In the genomic region with DNA sequence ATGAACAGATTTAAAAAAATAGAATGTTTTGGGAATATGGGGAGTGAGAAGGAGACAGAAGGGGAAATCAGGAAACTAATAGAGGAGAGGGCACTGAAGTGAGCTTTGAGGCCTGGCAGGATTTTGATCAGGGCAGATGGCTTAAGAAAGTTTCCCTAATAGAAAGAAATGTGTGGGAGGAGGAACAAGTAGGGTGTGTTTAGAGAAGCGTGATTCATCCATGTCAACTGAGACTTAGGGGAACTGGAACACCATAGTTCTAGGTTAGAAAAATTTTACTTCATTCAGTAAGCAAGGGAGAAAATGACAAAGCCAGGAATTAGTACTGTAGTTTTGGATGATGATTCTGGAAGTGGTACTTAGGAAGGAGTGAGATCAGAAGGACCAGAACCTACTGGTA, we compare ENCODE assay signal across 17 cellular contexts.
A peak's percentile ranks its signal among the peaks of the same experiment; 100 is the strongest.
DNase-seq lines count a peak whose midpoint lies in the region; ATAC-seq, FAIRE-seq and TF ChIP-seq lines count a peak whose summit lies in the region.
"Had no signal": no experiment of that assay in that cellular context is flagged by ENCODE, and none has a peak within 500 bp of the region (broad histone marks: within the 10 kb centered on the region; RNA-seq: fewer than 3 reads in every experiment).

No MANE protein-coding gene starts in this region.

- no peak overlapping the region for H3K4me2 ChIP-seq in GM12878 (ENCODE audit: control insufficient read depth, insufficient read depth)

- in situ Hi-C loops in GM12878 (cut with MboI): no loop called here
- in situ Hi-C loops in transverse colon (cut with MboI; ENCODE audit: low pct_ligation_motif_present in 1 of 4, low pct_unique_long_range_greater_than_20kb in 1 of 4, low sequenced_read_pairs in 3 of 4): no loop called here

- H3K9me3 ChIP-seq in GM12878 (replicated peaks; ENCODE audit: control insufficient read depth, insufficient read depth, low read length) (no peaks in the 10 kb centered on the region), left lung (no peaks in the 10 kb centered on the region), transverse colon (no peaks in the 10 kb centered on the region)
- H3K9me3 ChIP-seq: colonic mucosa, esophagus squamous epithelium, spleen, testis had no signal

- no peak for TF ChIP-seq RAD21 in GM12878 (IDR thresholded peaks at IDR 0.05; ENCODE audit: insufficient read depth, low read depth, low read length)

- H3K27me3 ChIP-seq in ACC112 (ENCODE audit: insufficient read depth, low read length): no peaks in the 10 kb centered on the region
- no peaks in the 10 kb centered on the region for H3K27me3 ChIP-seq in GM12878 (replicated peaks in 1 of 2; ENCODE audit: control insufficient read depth in 2 of 2, insufficient read depth in 2 of 2, low read length in 1 of 2)
- no peaks in the 10 kb centered on the region for H3K27me3 ChIP-seq in left lung
- no peaks in the 10 kb centered on the region for H3K27me3 ChIP-seq in transverse colon
- H3K27me3 ChIP-seq: colonic mucosa, esophagus squamous epithelium, spleen, testis had no signal

- H3K36me3 ChIP-seq in ACC112 (ENCODE audit: insufficient read depth, low read length) (no peaks in the 10 kb centered on the region), GM12878 (ENCODE audit: control insufficient read depth in 2 of 2, insufficient read depth in 2 of 2, low read length in 1 of 2) (no peaks in the 10 kb centered on the region), left lung (no peaks in the 10 kb centered on the region), transverse colon (no peaks in the 10 kb centered on the region)
- H3K36me3 ChIP-seq: colonic mucosa, esophagus squamous epithelium, spleen had no signal

- CTCF ChIA-PET in GM12878 (lab: Yijun Ruan, JAX): interaction anchor here (1.0 to 3.0 kb wide), 4 partner anchors 14 to 192 kb away, joined by 3 to 8 read pairs (median 4); no protein-coding TSS in a partner anchor

- peak overlapping the region; percentile 23 for H2AFZ ChIP-seq in ACC112 (ENCODE audit: low read length, unreplicated experiment)
- H2AFZ ChIP-seq in GM12878 (ENCODE audit: control insufficient read depth, low read depth, low read length): no peak overlapping the region

- BruUV-seq in GM12878 (replicated peaks; lab: Mats Ljungman, UMichigan): no TSS peak

- TF ChIP-seq CTCF in GM12878 (IDR thresholded peaks at IDR 0.05 in 2 of 3, conservative IDR thresholded peaks at IDR 0.05 in 1 of 3; ENCODE audit: control insufficient read depth in 2 of 3, extremely low read depth in 1 of 3, insufficient read depth in 1 of 3, low read depth in 3 of 3, low read length in 3 of 3): no peak
- TF ChIP-seq CTCF in left lung (IDR thresholded peaks at IDR 0.05): no peak
- TF ChIP-seq CTCF in transverse colon (IDR thresholded peaks at IDR 0.05): no peak

- no peak for DNase-seq in GM12878 (ENCODE audit: low read depth, low spot score)
- no peak for DNase-seq in left lung
- no peak for DNase-seq in NCI-H2171 treated with DMSO at 0.1 percent for 48 hours (lab: John Stamatoyannopoulos, UW)
- no peak for DNase-seq in transverse colon
- DNase-seq in cerebellar cortex (ENCODE audit: low spot score): no peak
- DNase-seq: activated B cell treated with CpG ODN at 0.5 μM for 24 hours; activated naive CD8-positive, alpha-beta T cell treated with anti-CD3 and anti-CD28 coated beads, Interleukin-2, amount 10 ng/mL, durations not matched to agents 7 days and 5 days; colonic mucosa; DMS79 treated with DMSO at 0.1 percent for 48 hours; esophagus squamous epithelium; NCI-H1092 treated with DMSO at 0.1 percent for 48 hours; spleen; testis had no signal

- no peak for FAIRE-seq in GM12878 (lab: Jason Lieb, UNC)
- FAIRE-seq: GM12891 had no signal

- no peaks in the 10 kb centered on the region for H4K20me1 ChIP-seq in GM12878 (ENCODE audit: control insufficient read depth, insufficient read depth)

- no peaks in the 10 kb centered on the region for H3K79me2 ChIP-seq in ACC112 (ENCODE audit: control insufficient read depth, insufficient read depth, low read length, unreplicated experiment)
- no peaks in the 10 kb centered on the region for H3K79me2 ChIP-seq in GM12878 (ENCODE audit: control insufficient read depth, insufficient read depth, low read length)

- SMC1A ChIA-PET in GM12878 (lab: Charles Lee; ENCODE audit: uncharacterized antibody, unreplicated experiment): interaction anchor here (0.6 to 3.6 kb wide), 8 partner anchors 27 to 293 kb away, joined by 3 to 17 read pairs (median 3); no protein-coding TSS in a partner anchor

- peaks cover 8% of the 10 kb centered on the region for H3K4me1 ChIP-seq in ACC112 (ENCODE audit: control insufficient read depth, insufficient read depth, low read length, unreplicated experiment)
- peaks cover 2% of the 10 kb centered on the region; the same call in 1 of the 2 replicates for H3K4me1 ChIP-seq in GM12878 (ENCODE audit: control insufficient read depth, insufficient read depth, low read length)
- H3K4me1 ChIP-seq in left lung: no peaks in the 10 kb centered on the region
- no peaks in the 10 kb centered on the region for H3K4me1 ChIP-seq in transverse colon
- H3K4me1 ChIP-seq: colonic mucosa, esophagus squamous epithelium, spleen, testis had no signal

- no peak for TF ChIP-seq EP300 in GM12878 (IDR thresholded peaks at IDR 0.05; ENCODE audit: borderline replicate concordance in 1 of 2, control insufficient read depth in 1 of 2, low read depth in 2 of 2, low read length in 2 of 2)
- TF ChIP-seq EP300 in transverse colon (IDR thresholded peaks at IDR 0.05; ENCODE audit: low read depth): no peak

- TF ChIP-seq POLR2A in GM12878 (IDR thresholded peaks at IDR 0.05; ENCODE audit: low read depth, low read length): no peak
- no peak for TF ChIP-seq POLR2A in transverse colon (IDR thresholded peaks at IDR 0.05)

- WGBS in GM12878 (ENCODE audit: insufficient coverage, insufficient replicate concordance, low lambda C conversion rate, missing lambda C conversion rate): 0% methylated on average over 1 of the region's 1 CpG
- 63 to 75% methylated on average over 1 of the region's 1 CpG for WGBS in transverse colon (ENCODE audit: low coverage in 1 of 2), 2 donors

- intact Hi-C loops in GM12878 (cut with micrococcal nuclease; ENCODE audit: unreplicated experiment) (no loop called here), left lung (cut with DNase I) (no loop called here), transverse colon (cut with DNase I; ENCODE audit: low total_unique reads) (no loop called here)

- POLR2A ChIA-PET in GM12878 (lab: Charles Lee): no interaction called here

- H3K4me3 ChIP-seq in ACC112 (ENCODE audit: low read depth, low read length): no peak overlapping the region
- no peak overlapping the region for H3K4me3 ChIP-seq in GM12878
- no peak overlapping the region for H3K4me3 ChIP-seq in left lung
- no peak overlapping the region for H3K4me3 ChIP-seq in transverse colon
- H3K4me3 ChIP-seq: colonic mucosa, esophagus squamous epithelium, spleen, testis had no signal

- RAD21 ChIA-PET in GM12878 (lab: Charles Lee; ENCODE audit: unreplicated experiment): interaction anchor here (0.8 kb wide), 1 partner anchor 296 kb away, joined by 3 read pairs; the partner anchor contains the start of gene PLCL1

- H3K9ac ChIP-seq in GM12878 (ENCODE audit: control insufficient read depth, insufficient read depth, low read length): no peak overlapping the region

- ATAC-seq in GM19463 (IDR thresholded peaks at IDR 0.05; ENCODE audit: unreplicated experiment): peak; percentile 45
- ATAC-seq in GM12878: no peak; the same call in 2 of the 3 replicates
- peak; percentile 47 for ATAC-seq in left lung
- no peak for ATAC-seq in HG02623 (IDR thresholded peaks at IDR 0.05; ENCODE audit: unreplicated experiment)

- H3K27ac ChIP-seq in ACC112 (ENCODE audit: low read depth, low read length) (peak overlapping the region; percentile 36), GM12878 (ENCODE audit: control insufficient read depth, insufficient read depth) (no peak overlapping the region), left lung (no peak overlapping the region), transverse colon (no peak overlapping the region)
- H3K27ac ChIP-seq: colonic mucosa, esophagus squamous epithelium, spleen, testis had no signal

TF ChIP-seq in GM12878, 131 proteins besides CTCF, POLR2A, EP300 and RAD21:
- peak in 1 of 2 experiments; percentile 34; a peak in 1 of 4 replicates for TF ChIP-seq IKZF2 (IDR thresholded peaks at IDR 0.05)
- no peak for TF ChIP-seq ATF7 (IDR thresholded peaks at IDR 0.05; ENCODE audit: low read depth)
- peak; percentile 55 for TF ChIP-seq IKZF1 (conservative IDR thresholded peaks at IDR 0.05)
- TF ChIP-seq SPI1 (IDR thresholded peaks at IDR 0.05; ENCODE audit: borderline replicate concordance, insufficient read depth, low read depth, low read length): peak; percentile 12; the same call in 1 of the 2 replicates

Comparison
In these comparisons a context has a peak if more than half of its experiments do, and no peak if none do; other contexts are left out.
1. ATAC-seq: peak in GM19463 (single experiment) and left lung (single experiment); none in GM12878 (single experiment) and HG02623 (single experiment).